29 cellular contexts compared by ENCODE assay signal in genomic region chr3:55157736-55158135, GRCh38.
A peak's percentile ranks its signal among the peaks of the same experiment; 100 is the strongest.
DNase-seq lines count a peak whose midpoint lies in the region; ATAC-seq and TF ChIP-seq lines count a peak whose summit lies in the region.
"Had no signal": no experiment of that assay in that cellular context is flagged by ENCODE, and none has a peak within 500 bp of the region (broad histone marks: within the 10 kb centered on the region; RNA-seq: fewer than 3 reads in every experiment).

No MANE protein-coding gene starts in this region.

- in situ Hi-C loops in IMR-90 (cut with MboI; ENCODE audit: low sequenced_read_pairs) (no loop called here), astrocyte of the spinal cord (cut with HindIII; ENCODE audit: low sequenced_read_pairs) (no loop called here)

- no CpG with 5 or more reads among the region's 1 CpG for WGBS in IMR-90 (ENCODE audit: extremely low coverage in 2 of 2, insufficient read length in 1 of 2), 2 experiments

- H3K4me3 Mint-ChIP-seq in effector memory CD8-positive, alpha-beta T cell: no peak overlapping the region
- H3K4me3 Mint-ChIP-seq: activated B cell treated with CpG ODN at 0.5 μM for 24 hours; activated CD4-positive, alpha-beta T cell treated with anti-CD3 and anti-CD28 coated beads, Interleukin-2, amount 10 ng/mL, durations not matched to agents 7 days and 5 days; activated naive CD8-positive, alpha-beta T cell treated with anti-CD3 and anti-CD28 coated beads, Interleukin-2, amount 10 ng/mL, durations not matched to agents 7 days and 5 days; activated T-cell treated with anti-CD3 and anti-CD28 coated beads, Interleukin-2, amount 50 U/mL, for 24 hours; CD8-positive, alpha-beta memory T cell; dendritic cell treated with granulocyte-macrophage colony-stimulating factor and Interleukin-4, amounts not matched to agents 40 ng/mL and 50 ng/mL, for 4 days; memory B cell; neural crest cell; stimulated activated naive CD8-positive, alpha-beta T cell treated with anti-CD3 and anti-CD28 coated beads, Interleukin-15, amount 100 ng/mL, for 72 hours had no signal

- dilution Hi-C loops in IMR-90 (cut with HindIII; ENCODE audit: low sequenced_read_pairs, unreplicated experiment): no loop called here

- no peak overlapping the region; the same call in 1 of the 2 replicates for H3K4ac ChIP-seq in IMR-90 (ENCODE audit: low read depth, low read length)

- H3K27me3 Mint-ChIP-seq in effector memory CD8-positive, alpha-beta T cell: no peaks in the 10 kb centered on the region
- H3K27me3 Mint-ChIP-seq: activated B cell treated with CpG ODN at 0.5 μM for 24 hours; activated CD4-positive, alpha-beta T cell treated with anti-CD3 and anti-CD28 coated beads, Interleukin-2, amount 10 ng/mL, durations not matched to agents 7 days and 5 days; activated naive CD8-positive, alpha-beta T cell treated with anti-CD3 and anti-CD28 coated beads, Interleukin-2, amount 10 ng/mL, durations not matched to agents 7 days and 5 days; activated T-cell treated with anti-CD3 and anti-CD28 coated beads, Interleukin-2, amount 50 U/mL, for 24 hours; CD8-positive, alpha-beta memory T cell; dendritic cell treated with granulocyte-macrophage colony-stimulating factor and Interleukin-4, amounts not matched to agents 40 ng/mL and 50 ng/mL, for 4 days had no signal

- ATAC-seq in IMR-90 (ENCODE audit: low read depth) (no peak), left ventricle myocardium superior (no peak)
- ATAC-seq in effector memory CD8-positive, alpha-beta T cell (replicated peaks): no peak
- ATAC-seq: gastrocnemius medialis; HCT116; pancreas; stimulated activated naive CD8-positive, alpha-beta T cell treated with anti-CD3 and anti-CD28 coated beads, Interleukin-15, amount 100 ng/mL, for 72 hours had no signal

- H3K9ac ChIP-seq in IMR-90 (ENCODE audit: low read depth, low read length): no peak overlapping the region

- TF ChIP-seq CTCF in IMR-90 (conservative IDR thresholded peaks at IDR 0.05; ENCODE audit: low read depth, low read length): no peak
- TF ChIP-seq CTCF in astrocyte of the spinal cord (IDR thresholded peaks at IDR 0.05; ENCODE audit: low read depth, low read length): no peak

- no peaks in the 10 kb centered on the region for H3K4me1 Mint-ChIP-seq in effector memory CD8-positive, alpha-beta T cell (ENCODE audit: low read depth in 2 of 2)
- H3K4me1 Mint-ChIP-seq: activated B cell treated with CpG ODN at 0.5 μM for 24 hours; activated CD4-positive, alpha-beta T cell treated with anti-CD3 and anti-CD28 coated beads, Interleukin-2, amount 10 ng/mL, durations not matched to agents 7 days and 5 days; activated naive CD8-positive, alpha-beta T cell treated with anti-CD3 and anti-CD28 coated beads, Interleukin-2, amount 10 ng/mL, durations not matched to agents 7 days and 5 days; CD8-positive, alpha-beta memory T cell; memory B cell; stimulated activated naive CD8-positive, alpha-beta T cell treated with anti-CD3 and anti-CD28 coated beads, Interleukin-15, amount 100 ng/mL, for 72 hours had no signal

- H3K36me3 ChIP-seq in IMR-90 (ENCODE audit: control insufficient read depth, insufficient read depth, low read length): no peaks in the 10 kb centered on the region
- H3K36me3 ChIP-seq: esophagus squamous epithelium, gastrocnemius medialis, pancreas, spleen had no signal

- no peak overlapping the region for H3K4me2 ChIP-seq in IMR-90 (ENCODE audit: low read depth, low read length)

- peaks cover 15% of the 10 kb centered on the region for H3K9me1 ChIP-seq in IMR-90 (ENCODE audit: insufficient read depth, low read length)

- H3K27ac Mint-ChIP-seq in effector memory CD8-positive, alpha-beta T cell: no peak overlapping the region
- H3K27ac Mint-ChIP-seq: activated B cell treated with CpG ODN at 0.5 μM for 24 hours; activated CD4-positive, alpha-beta T cell treated with anti-CD3 and anti-CD28 coated beads, Interleukin-2, amount 10 ng/mL, durations not matched to agents 7 days and 5 days; activated naive CD8-positive, alpha-beta T cell treated with anti-CD3 and anti-CD28 coated beads, Interleukin-2, amount 10 ng/mL, durations not matched to agents 7 days and 5 days; activated T-cell treated with anti-CD3 and anti-CD28 coated beads, Interleukin-2, amount 50 U/mL, for 24 hours; CD8-positive, alpha-beta memory T cell; dendritic cell treated with granulocyte-macrophage colony-stimulating factor and Interleukin-4, amounts not matched to agents 40 ng/mL and 50 ng/mL, for 4 days; memory B cell; stimulated activated naive CD8-positive, alpha-beta T cell treated with anti-CD3 and anti-CD28 coated beads, Interleukin-15, amount 100 ng/mL, for 72 hours had no signal

- CTCF ChIA-PET in IMR-90 (lab: Yijun Ruan, JAX): no interaction called here

- no peak overlapping the region for H3K23ac ChIP-seq in IMR-90 (ENCODE audit: low read depth, low read length)

- no peak overlapping the region for H3K4me3 ChIP-seq in IMR-90 (ENCODE audit: insufficient read depth, low read depth, low read length)
- H3K4me3 ChIP-seq in astrocyte of the spinal cord (ENCODE audit: low read depth, low read length): no peak overlapping the region
- H3K4me3 ChIP-seq: esophagus squamous epithelium, gastrocnemius medialis, pancreas, spleen had no signal

- H4K20me1 ChIP-seq in IMR-90 (ENCODE audit: insufficient read depth, low read length): no peaks in the 10 kb centered on the region

- H2AK5ac ChIP-seq in IMR-90 (ENCODE audit: low read depth, low read length): peak overlapping the region; percentile 57; the same call in 1 of the 2 replicates

- H4K91ac ChIP-seq in IMR-90 (ENCODE audit: insufficient read depth, low read depth, low read length): 0 out of 2 replicates have a peak overlapping the region, but pooled peaks have one; percentile 2

- H2BK20ac ChIP-seq in IMR-90 (ENCODE audit: low read depth, low read length): peak overlapping the region; percentile 64; the same call in 1 of the 2 replicates

- no peak overlapping the region for H3K56ac ChIP-seq in IMR-90 (ENCODE audit: extremely low read depth, insufficient read depth, low read length)

- no peak overlapping the region for H4K5ac ChIP-seq in IMR-90 (ENCODE audit: low read depth, low read length)

- TF ChIP-seq POLR2A in IMR-90 (IDR thresholded peaks at IDR 0.05; ENCODE audit: low read depth, low read length): no peak

- H3K9me3 Mint-ChIP-seq in effector memory CD8-positive, alpha-beta T cell: peaks cover 9 to 17% of the 10 kb centered on the region in 2 donors
- H3K9me3 Mint-ChIP-seq: activated CD4-positive, alpha-beta T cell treated with anti-CD3 and anti-CD28 coated beads, Interleukin-2, amount 10 ng/mL, durations not matched to agents 7 days and 5 days; dendritic cell treated with granulocyte-macrophage colony-stimulating factor and Interleukin-4, amounts not matched to agents 40 ng/mL and 50 ng/mL, for 4 days had no signal

- H2BK5ac ChIP-seq in IMR-90 (ENCODE audit: low read depth, low read length, poor library complexity, severe bottlenecking): no peak overlapping the region

- H3K4me1 ChIP-seq in IMR-90 (ENCODE audit: control insufficient read depth, insufficient read depth, low read length): peaks cover 13% of the 10 kb centered on the region
- H3K4me1 ChIP-seq: esophagus squamous epithelium, gastrocnemius medialis, pancreas, spleen had no signal

- no peak overlapping the region; the same call in 1 of the 2 replicates for H3K18ac ChIP-seq in IMR-90 (ENCODE audit: low read depth, low read length)

- no TSS peak for BruUV-seq in IMR-90 (replicated peaks; lab: Mats Ljungman, UMichigan)

- peak overlapping the region; percentile 76; the same call in 1 of the 2 replicates for H2BK120ac ChIP-seq in IMR-90 (ENCODE audit: low read depth, low read length)

- DNase-seq in AG20443 (ENCODE audit: low spot score) (peak; percentile 37), IMR-90 (peak; percentile 47), astrocyte of the spinal cord (ENCODE audit: low read depth, low spot score) (peak; percentile 71), renal cortical epithelial cell (ENCODE audit: low read depth) (peak; percentile 43), midbrain (lab: John Stamatoyannopoulos, UW) (no peak), left ventricle myocardium superior (no peak)
- DNase-seq in stimulated activated naive CD4-positive, alpha-beta T cell treated with Interleukin-2 at 50 U/mL for 16 hours (lab: John Stamatoyannopoulos, UW): no peak
- DNase-seq in effector memory CD8-positive, alpha-beta T cell: no peak
- DNase-seq: activated B cell treated with CpG ODN at 0.5 μM for 24 hours; activated CD4-positive, alpha-beta T cell treated with anti-CD3 and anti-CD28 coated beads, Interleukin-2, amount 10 ng/mL, durations not matched to agents 7 days and 5 days; activated gamma-delta T cell; activated naive CD8-positive, alpha-beta T cell treated with anti-CD3 and anti-CD28 coated beads, Interleukin-2, amount 10 ng/mL, durations not matched to agents 7 days and 5 days; activated T-cell treated with anti-CD3 and anti-CD28 coated beads, Interleukin-2, amount 50 U/mL, for 24 hours; CD8-positive, alpha-beta memory T cell; DMS 273 treated with DMSO at 0.1 percent for 48 hours; esophagus squamous epithelium; gastrocnemius medialis; NCI-H1092; NCI-H1694 treated with DMSO at 0.1 percent for 48 hours; NCI-H446 treated with DMSO at 0.1 percent for 48 hours; pancreas; spleen; stimulated activated CD4-positive, alpha-beta T cell treated with anti-CD3 and anti-CD28 coated beads, Interleukin-2, amount 100 ng/mL, for 24 hours; stimulated activated naive CD8-positive, alpha-beta T cell treated with anti-CD3 and anti-CD28 coated beads, Interleukin-15, amount 100 ng/mL, for 72 hours; T-helper 1 cell had no signal

- no peaks in the 10 kb centered on the region for H3K27me3 ChIP-seq in IMR-90 (ENCODE audit: control insufficient read depth, insufficient read depth, low read length)
- H3K27me3 ChIP-seq: esophagus squamous epithelium, pancreas, spleen had no signal

- POLR2A ChIA-PET in IMR-90 (lab: Charles Lee; ENCODE audit: unreplicated experiment): no interaction called here

- H3K36me3 Mint-ChIP-seq in effector memory CD8-positive, alpha-beta T cell (ENCODE audit: insufficient read depth): no peaks in the 10 kb centered on the region
- H3K36me3 Mint-ChIP-seq: activated naive CD8-positive, alpha-beta T cell treated with anti-CD3 and anti-CD28 coated beads, Interleukin-2, amount 10 ng/mL, durations not matched to agents 7 days and 5 days; memory B cell had no signal

- H3K14ac ChIP-seq in IMR-90 (replicated peaks; ENCODE audit: low read depth, low read length): no peak overlapping the region

- TF ChIP-seq RAD21 in IMR-90 (IDR thresholded peaks at IDR 0.05; ENCODE audit: low read length): no peak

- intact Hi-C loops in IMR-90 (cut with micrococcal nuclease): no loop called here
- intact Hi-C loops in left ventricle myocardium superior (cut with micrococcal nuclease): no loop called here

- H3K27ac ChIP-seq in IMR-90 (ENCODE audit: insufficient read depth, low read length): no peak overlapping the region
- H3K27ac ChIP-seq: esophagus squamous epithelium, gastrocnemius medialis, pancreas, spleen had no signal

- H3K9me3 ChIP-seq in IMR-90 (ENCODE audit: control insufficient read depth, insufficient read depth, low read length): no peaks in the 10 kb centered on the region
- H3K9me3 ChIP-seq: esophagus squamous epithelium, gastrocnemius medialis, pancreas, spleen had no signal

- H2AK9ac ChIP-seq in IMR-90 (replicated peaks; ENCODE audit: low read depth, low read length, poor library complexity): no peak overlapping the region

- H2BK15ac ChIP-seq in IMR-90 (ENCODE audit: low read depth, low read length): peak overlapping the region; percentile 68; the same call in 2 of the 3 replicates

- H3K79me1 ChIP-seq in IMR-90 (ENCODE audit: low read depth in 1 of 2, low read length in 2 of 2): peaks cover 0 to 15% of the 10 kb centered on the region in 2 experiments; a peak in 2 of 4 replicates

- no peak overlapping the region for H2AFZ ChIP-seq in IMR-90 (replicated peaks; ENCODE audit: low read length, poor library complexity)

- 0 out of 4 replicates have a peak overlapping the region, but pooled peaks of 1 of the 2 experiments have one; percentile 8 for H4K8ac ChIP-seq in IMR-90 (ENCODE audit: low read depth in 2 of 2, low read length in 2 of 2)

Comparison
In these comparisons a context has a peak if more than half of its experiments do, and no peak if none do; other contexts are left out.
1. DNase-seq: peak in AG20443 (single experiment), IMR-90 (single experiment), astrocyte of the spinal cord (single experiment) and renal cortical epithelial cell (single experiment); none in midbrain (single experiment), stimulated activated naive CD4-positive, alpha-beta T cell treated with Interleukin-2 at 50 U/mL for 16 hours (single experiment), left ventricle myocardium superior (single experiment) and effector memory CD8-positive, alpha-beta T cell (0 of 3).